In genomic region chr3:175606650-175607318, GRCh38 we compare ENCODE assay signal across 23 cellular contexts.
A peak's percentile ranks its signal among the peaks of the same experiment; 100 is the strongest.
DNase-seq lines count a peak whose midpoint lies in the region; ATAC-seq and TF ChIP-seq lines count a peak whose summit lies in the region.
"Had no signal": no experiment of that assay in that cellular context is flagged by ENCODE, and none has a peak within 500 bp of the region (broad histone marks: within the 10 kb centered on the region; RNA-seq: fewer than 3 reads in every experiment).

No MANE protein-coding gene starts in this region.

- DNase-seq in DMS53 (lab: John Stamatoyannopoulos, UW) (peak; percentile 21), DMS53 treated with DMSO at 0.1 percent for 48 hours (lab: John Stamatoyannopoulos, UW; ENCODE audit: unreplicated experiment) (no peak), NCI-H345 (lab: John Stamatoyannopoulos, UW) (peak; percentile 39), foreskin keratinocyte (peak; percentile 20 to 52), nucleus accumbens (lab: John Stamatoyannopoulos, UW) (no peak)
- DNase-seq in activated naive CD4-positive, alpha-beta T cell (lab: John Stamatoyannopoulos, UW): no peak
- DNase-seq: activated CD4-positive, alpha-beta T cell treated with anti-CD3 and anti-CD28 coated beads for 1 hour; BE2C; DND-41; kidney glomerular epithelial cell; NCI-H226; nephron progenitor cell; PC-9; retina; stimulated activated CD4-positive, alpha-beta T cell treated with anti-CD3 and anti-CD28 coated beads, Interleukin-15, amount 100 ng/mL, for 24 hours; T1000; upper lobe of left lung had no signal

- no peaks in the 10 kb centered on the region for H3K9me3 ChIP-seq in HUES48 (ENCODE audit: control insufficient read depth, insufficient read depth, low read length)
- H3K9me3 ChIP-seq: BE2C, upper lobe of left lung had no signal

- H3K27ac ChIP-seq in HUES48 (ENCODE audit: low read depth, low read length) (no peak overlapping the region), foreskin keratinocyte (no peak overlapping the region)
- H3K27ac ChIP-seq: 22Rv1, cardiac muscle cell, PC-9, SK-N-MC, upper lobe of left lung had no signal

- 0 out of 2 replicates have a peak overlapping the region, but pooled peaks have one; percentile 7 for H3K9ac ChIP-seq in HUES48 (ENCODE audit: low read depth, low read length)

- no peak for TF ChIP-seq CTCF in foreskin keratinocyte (conservative IDR thresholded peaks at IDR 0.05)

- no peaks in the 10 kb centered on the region for H3K36me3 ChIP-seq in HUES48 (ENCODE audit: control insufficient read depth, insufficient read depth, low read length)
- H3K36me3 ChIP-seq: BE2C, cardiac muscle cell, upper lobe of left lung had no signal

- H3K4me1 ChIP-seq in HUES48 (ENCODE audit: control insufficient read depth, insufficient read depth, low read length): no peaks in the 10 kb centered on the region
- H3K4me1 ChIP-seq in foreskin keratinocyte: no peaks in the 10 kb centered on the region
- H3K4me1 ChIP-seq: upper lobe of left lung had no signal

- H3K27me3 ChIP-seq in HUES48 (ENCODE audit: control insufficient read depth, insufficient read depth, low read length): no peaks in the 10 kb centered on the region
- H3K27me3 ChIP-seq in foreskin keratinocyte: no peaks in the 10 kb centered on the region
- H3K27me3 ChIP-seq: BE2C, cardiac muscle cell, upper lobe of left lung had no signal

- H3K4me3 ChIP-seq in HUES48 (ENCODE audit: low read depth, low read length): no peak overlapping the region
- H3K4me3 ChIP-seq: cardiac muscle cell, PC-9, SK-N-MC, upper lobe of left lung had no signal

- peak; percentile 65 for ATAC-seq in foreskin keratinocyte
- ATAC-seq in GM21515 (IDR thresholded peaks at IDR 0.05; ENCODE audit: unreplicated experiment): no peak
- ATAC-seq: HCT116 had no signal

Comparison
In these comparisons a context has a peak if more than half of its experiments do, and no peak if none do; other contexts are left out.
1. DNase-seq: peak in DMS53 (single experiment), NCI-H345 (single experiment) and foreskin keratinocyte (2 of 2); none in DMS53 treated with DMSO at 0.1 percent for 48 hours (single experiment), activated naive CD4-positive, alpha-beta T cell (0 of 4) and nucleus accumbens (0 of 56).